8 cellular contexts compared by ENCODE assay signal in the genomic region with DNA sequence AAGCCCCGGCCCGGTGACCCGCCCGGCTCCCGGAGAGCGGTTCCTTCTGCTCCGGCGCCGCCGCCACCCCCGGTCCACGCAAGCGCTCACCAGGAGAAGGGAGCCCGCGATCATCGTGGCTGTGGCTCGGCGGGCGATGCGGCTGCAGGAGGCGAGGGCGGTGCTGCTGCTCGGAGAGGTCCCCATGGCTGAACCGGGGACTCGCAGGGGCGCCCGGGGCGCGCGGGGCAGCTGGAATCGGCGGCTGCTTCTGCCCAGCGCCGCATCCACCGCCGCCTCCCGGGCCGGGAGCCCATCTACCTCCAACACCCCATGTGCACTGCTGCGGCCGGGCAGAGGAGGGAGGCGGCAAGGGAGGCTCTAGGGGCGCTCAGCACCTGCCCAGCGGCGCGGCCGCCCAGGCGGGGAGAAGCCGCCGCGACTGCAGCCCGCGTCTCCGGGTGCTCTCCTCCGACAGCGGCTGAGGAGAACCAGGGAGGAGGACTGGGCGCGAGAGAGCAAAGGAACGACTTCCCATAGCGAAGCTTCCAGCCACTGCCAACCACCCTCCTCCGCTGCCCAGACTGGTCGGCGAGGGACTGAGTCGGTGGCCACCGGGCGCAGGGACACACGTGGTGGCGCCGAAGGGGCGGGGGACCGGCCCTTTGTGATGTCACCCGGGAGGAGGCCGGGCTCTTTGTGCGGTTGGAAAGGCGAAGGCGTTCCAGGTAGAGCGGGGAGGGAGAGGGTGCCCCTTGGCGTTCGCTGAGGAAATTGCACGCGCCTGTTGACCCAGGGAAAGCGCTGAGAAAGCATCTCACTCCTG. TPM values are rescaled to one million over a fixed set of nuclear protein-coding genes. Genes with fewer than 3 reads are reported as not detected.
DNase-seq lines count a peak whose midpoint lies in the region; ATAC-seq, FAIRE-seq and TF ChIP-seq lines count a peak whose summit lies in the region.

A gene with protein sequence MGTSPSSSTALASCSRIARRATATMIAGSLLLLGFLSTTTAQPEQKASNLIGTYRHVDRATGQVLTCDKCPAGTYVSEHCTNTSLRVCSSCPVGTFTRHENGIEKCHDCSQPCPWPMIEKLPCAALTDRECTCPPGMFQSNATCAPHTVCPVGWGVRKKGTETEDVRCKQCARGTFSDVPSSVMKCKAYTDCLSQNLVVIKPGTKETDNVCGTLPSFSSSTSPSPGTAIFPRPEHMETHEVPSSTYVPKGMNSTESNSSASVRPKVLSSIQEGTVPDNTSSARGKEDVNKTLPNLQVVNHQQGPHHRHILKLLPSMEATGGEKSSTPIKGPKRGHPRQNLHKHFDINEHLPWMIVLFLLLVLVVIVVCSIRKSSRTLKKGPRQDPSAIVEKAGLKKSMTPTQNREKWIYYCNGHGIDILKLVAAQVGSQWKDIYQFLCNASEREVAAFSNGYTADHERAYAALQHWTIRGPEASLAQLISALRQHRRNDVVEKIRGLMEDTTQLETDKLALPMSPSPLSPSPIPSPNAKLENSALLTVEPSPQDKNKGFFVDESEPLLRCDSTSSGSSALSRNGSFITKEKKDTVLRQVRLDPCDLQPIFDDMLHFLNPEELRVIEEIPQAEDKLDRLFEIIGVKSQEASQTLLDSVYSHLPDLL (minus strand): TSS at position 580 of the 805 bp plus-strand sequence. CDS start 394 bp downstream, at position 186.

- peak; percentile 92 for TF ChIP-seq CTCF in D721Med (IDR thresholded peaks at IDR 0.05; ENCODE audit: insufficient read depth, missing control alignments)
- peak; percentile 87 for TF ChIP-seq CTCF in OCI-LY1 (IDR thresholded peaks at IDR 0.05; ENCODE audit: low read length)
- TF ChIP-seq CTCF in epithelial cell of proximal tubule (conservative IDR thresholded peaks at IDR 0.05; ENCODE audit: low read depth, low read length) = peak; percentile 95

- peaks cover 10% of the 10 kb centered on the region; the same call in 1 of the 2 replicates for H3K36me3 ChIP-seq in HUES6 (ENCODE audit: control insufficient read depth, insufficient read depth, low read length)
- no peaks in the 10 kb centered on the region for H3K36me3 ChIP-seq in OCI-LY1 (ENCODE audit: insufficient read depth, low read length)

- H3K27me3 ChIP-seq in HUES6 (ENCODE audit: control insufficient read depth, insufficient read depth, low read length) = no peaks in the 10 kb centered on the region
- no peaks in the 10 kb centered on the region for H3K27me3 ChIP-seq in OCI-LY1 (ENCODE audit: insufficient read depth, low read length)

- H2AFZ ChIP-seq in OCI-LY1 (ENCODE audit: low read length) = no peak within 1 kb of the TSS

- no peaks in the 10 kb centered on the region for H3F3A ChIP-seq in OCI-LY1 (ENCODE audit: insufficient read depth, low read length)

- H3K4me2 ChIP-seq in OCI-LY1 (ENCODE audit: low read length) = peak within 1 kb of the TSS; percentile 71

- H3K9me2 ChIP-seq in OCI-LY1 (ENCODE audit: low read depth, low read length) = no peaks in the 10 kb centered on the region

- H4K20me1 ChIP-seq in OCI-LY1 (ENCODE audit: insufficient read depth, low read length) = no peaks in the 10 kb centered on the region

- H3K9ac ChIP-seq in HUES6 (ENCODE audit: low read length) (peak within 1 kb of the TSS; percentile 91), OCI-LY1 (ENCODE audit: low read length) (peak within 1 kb of the TSS; percentile 39)

- no peaks in the 10 kb centered on the region for H3K79me2 ChIP-seq in OCI-LY1 (ENCODE audit: insufficient read depth, low read length)

- DNase-seq in D721Med (ENCODE audit: insufficient read length, low spot score) (peak; percentile 77), activated T-cell treated with anti-CD3 and anti-CD28 coated beads for 4 hours (peak; percentile 68), epithelial cell of proximal tubule (ENCODE audit: low read depth) (peak; percentile 51), mucosa of gallbladder (ENCODE audit: low spot score) (peak; percentile 94)
- DNase-seq in stimulated activated CD8-positive, alpha-beta memory T cell treated with anti-CD3 and anti-CD28 coated beads, Interleukin-4, amount 100 ng/mL, for 48 hours = peak; percentile 88

- peaks cover 14% of the 10 kb centered on the region; the same call in 1 of the 2 replicates for H3K9me3 ChIP-seq in HUES6 (ENCODE audit: control insufficient read depth, insufficient read depth, low read depth, low read length)
- no peaks in the 10 kb centered on the region for H3K9me3 ChIP-seq in OCI-LY1 (ENCODE audit: low read length)

- H3K4me3 ChIP-seq in HUES6 (ENCODE audit: low read depth, low read length) (peak within 1 kb of the TSS; percentile 88), OCI-LY1 (ENCODE audit: low read depth, low read length, poor library complexity, severe bottlenecking) (peak within 1 kb of the TSS; percentile 64), epithelial cell of proximal tubule (ENCODE audit: low read depth, low read length) (peak within 1 kb of the TSS; percentile 86)

- H3K4me1 ChIP-seq in HUES6 (ENCODE audit: control insufficient read depth, insufficient read depth, low read length) = peaks cover 30% of the 10 kb centered on the region
- peaks cover 10% of the 10 kb centered on the region for H3K4me1 ChIP-seq in OCI-LY1 (ENCODE audit: insufficient read depth, low read length, severe bottlenecking)

- FAIRE-seq in D721Med (lab: Jason Lieb, UNC) = no peak

- ATAC-seq in GM21390 (IDR thresholded peaks at IDR 0.05; ENCODE audit: unreplicated experiment) = peak; percentile 99

- H3K27ac ChIP-seq in HUES6 (ENCODE audit: low read depth, low read length) = peak within 1 kb of the TSS; percentile 57
- H3K27ac ChIP-seq in OCI-LY1 (ENCODE audit: low read depth, low read length, poor library complexity, severe bottlenecking) = no peak within 1 kb of the TSS

RNA-seq across cellular contexts. Expression of the gene that starts here (rescaled TPM):
- total RNA-seq in epithelial cell of proximal tubule = 48.1 and 61.3 TPM in 2 replicates
- 64.7 TPM for total RNA-seq in mucosa of gallbladder
